12 cellular contexts compared by ENCODE assay signal in the genomic region with DNA sequence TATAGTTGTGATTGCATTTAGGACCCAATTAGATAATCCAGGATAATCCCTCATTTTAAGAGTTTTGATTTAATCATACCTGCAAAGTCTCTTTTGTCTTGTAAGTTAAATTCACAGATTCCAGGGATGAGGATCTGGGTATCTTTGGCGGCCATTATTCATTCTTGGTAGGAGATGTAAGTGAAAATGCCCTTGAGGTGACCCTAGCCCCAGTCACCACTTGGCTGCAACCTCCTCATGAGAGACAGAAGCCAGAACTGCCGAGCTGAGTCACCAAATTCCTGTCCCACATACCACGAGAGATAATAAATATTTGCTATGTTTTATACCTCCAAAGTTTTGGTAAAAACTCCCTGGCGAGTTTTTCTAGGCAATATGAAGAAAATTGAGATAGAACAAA.
A peak's percentile ranks its signal among the peaks of the same experiment; 100 is the strongest.
DNase-seq lines count a peak whose midpoint lies in the region; ATAC-seq and TF ChIP-seq lines count a peak whose summit lies in the region.
"Had no signal": no experiment of that assay in that cellular context is flagged by ENCODE, and none has a peak within 500 bp of the region (broad histone marks: within the 10 kb centered on the region; RNA-seq: fewer than 3 reads in every experiment).

No MANE protein-coding gene starts in this region.

- H4K20me1 ChIP-seq in SK-N-SH (ENCODE audit: insufficient read depth) = no peaks in the 10 kb centered on the region

- no peaks in the 10 kb centered on the region for H3K9me2 ChIP-seq in SK-N-SH

- WGBS in SK-N-SH (ENCODE audit: low lambda C conversion rate) = 16% methylated on average over 4 of the region's 4 CpGs
- 40 to 71% (median 55%) methylated on average over 4 of the region's 4 CpGs for WGBS in stomach, 5 donors

- no peak for TF ChIP-seq POLR2A in stomach (IDR thresholded peaks at IDR 0.05)

- POLR2A ChIA-PET in SK-N-SH (lab: Yijun Ruan, JAX) = no interaction called here

- TF ChIP-seq CTCF in SK-N-SH (IDR thresholded peaks at IDR 0.05) (no peak), foreskin keratinocyte (conservative IDR thresholded peaks at IDR 0.05) (no peak), stomach (IDR thresholded peaks at IDR 0.05) (no peak)

- no peak for TF ChIP-seq RAD21 in SK-N-SH (IDR thresholded peaks at IDR 0.05; ENCODE audit: low read length)

- CTCF ChIA-PET in SK-N-SH (lab: Yijun Ruan, JAX) = interaction anchor here (1.1 to 1.3 kb wide), 2 partner anchors 12 to 16 kb away, joined by 3 read pairs; no protein-coding TSS in a partner anchor

- H3F3A ChIP-seq in SK-N-SH (replicated peaks; ENCODE audit: insufficient read depth) = peaks cover 19% of the 10 kb centered on the region

- no peak overlapping the region for H3K4me3 ChIP-seq in SK-N-SH (ENCODE audit: low read depth in 2 of 2, low read length in 1 of 2)
- no peak overlapping the region for H3K4me3 ChIP-seq in skeletal muscle cell (ENCODE audit: low read depth, low read length)
- H3K4me3 ChIP-seq in stomach = no peak overlapping the region

- H3K79me2 ChIP-seq in SK-N-SH (ENCODE audit: insufficient read depth) = no peaks in the 10 kb centered on the region; the same call in 1 of the 2 replicates

- H3K4me1 ChIP-seq in SK-N-SH (ENCODE audit: control insufficient read depth in 1 of 2, insufficient read depth in 2 of 2, low read depth in 1 of 2, low read length in 1 of 2) = peaks cover 0 to 17% of the 10 kb centered on the region in 2 experiments; a peak in 3 of 4 replicates
- no peaks in the 10 kb centered on the region for H3K4me1 ChIP-seq in foreskin keratinocyte
- H3K4me1 ChIP-seq in stomach = peaks cover 0 to 11% (median 0%) of the 10 kb centered on the region in 4 donors

- peak; percentile 65 to 97 for TF ChIP-seq EP300 in SK-N-SH (IDR thresholded peaks at IDR 0.05; ENCODE audit: borderline replicate concordance in 1 of 2, low read depth in 1 of 2, low read length in 1 of 2)
- no peak for TF ChIP-seq EP300 in stomach (IDR thresholded peaks at IDR 0.05)

- H3K9ac ChIP-seq in SK-N-SH = no peak overlapping the region; the same call in 1 of the 2 replicates

- H3K9me3 ChIP-seq in SK-N-SH (no peaks in the 10 kb centered on the region), stomach (no peaks in the 10 kb centered on the region)

- H3K36me3 ChIP-seq in SK-N-SH (replicated peaks in 1 of 2; ENCODE audit: control insufficient read depth in 1 of 2, insufficient read depth in 2 of 2, low read length in 1 of 2) (no peaks in the 10 kb centered on the region), stomach (no peaks in the 10 kb centered on the region)
- H3K36me3 ChIP-seq: WERI-Rb-1 had no signal

- ATAC-seq in foreskin keratinocyte (peak; percentile 51), GM21367 (IDR thresholded peaks at IDR 0.05; ENCODE audit: unreplicated experiment) (no peak)
- ATAC-seq: activated T-cell treated with anti-CD3 and anti-CD28 coated beads, Interleukin-2, amount 50 U/mL, for 4 hours had no signal

- H3K27ac ChIP-seq in SK-N-SH (ENCODE audit: low read depth in 2 of 2, low read length in 1 of 2) (peak overlapping the region; percentile 78 to 80; a peak in 3 of 4 replicates), foreskin keratinocyte (no peak overlapping the region), stomach (no peak overlapping the region)
- H3K27ac ChIP-seq: WERI-Rb-1 had no signal

- H3K27me3 ChIP-seq in SK-N-SH (ENCODE audit: insufficient read depth) = no peaks in the 10 kb centered on the region
- H3K27me3 ChIP-seq in foreskin keratinocyte = no peaks in the 10 kb centered on the region
- H3K27me3 ChIP-seq in stomach = no peaks in the 10 kb centered on the region

- peak overlapping the region; percentile 9; the same call in 1 of the 2 replicates for H3K4me2 ChIP-seq in SK-N-SH

- peak; percentile 61 for DNase-seq in GM04504 (ENCODE audit: low read depth)
- no peak for DNase-seq in SK-N-SH
- peak; percentile 6 to 16 for DNase-seq in foreskin keratinocyte
- peak; percentile 47 for DNase-seq in skeletal muscle cell (ENCODE audit: low read depth)
- DNase-seq in stomach = no peak
- no peak for DNase-seq in NCI-H1417 (lab: John Stamatoyannopoulos, UW)
- DNase-seq in NCI-H345 (lab: John Stamatoyannopoulos, UW) = no peak
- DNase-seq: activated T-cell treated with anti-CD3 and anti-CD28 coated beads, Interleukin-2, amount 50 U/mL, for 4 hours; NCI-H1694 treated with DMSO at 0.1 percent for 48 hours; OCI-M1; WERI-Rb-1 had no signal

- no peak overlapping the region for H2AFZ ChIP-seq in SK-N-SH (ENCODE audit: low read depth)

- intact Hi-C loops in stomach (cut with DNase I; ENCODE audit: low total_unique reads) = no loop called here

TF ChIP-seq in SK-N-SH, 30 proteins besides CTCF, POLR2A, EP300 and RAD21 (continues in another document):
- peak; percentile 77 for TF ChIP-seq POLR2AphosphoS5 (IDR thresholded peaks at IDR 0.05; ENCODE audit: low read depth, low read length)
- peak; percentile 98 for TF ChIP-seq TEAD4 (IDR thresholded peaks at IDR 0.05; ENCODE audit: borderline replicate concordance, insufficient read depth)
- peak; percentile 100 for TF ChIP-seq RXRA (IDR thresholded peaks at IDR 0.05; ENCODE audit: borderline replicate concordance, low read depth)
- peak; percentile 90 for TF ChIP-seq FOXM1 (IDR thresholded peaks at IDR 0.05; ENCODE audit: low read depth)
- TF ChIP-seq JUND (IDR thresholded peaks at IDR 0.05) = peak; percentile 97
- TF ChIP-seq, protein P1, sequence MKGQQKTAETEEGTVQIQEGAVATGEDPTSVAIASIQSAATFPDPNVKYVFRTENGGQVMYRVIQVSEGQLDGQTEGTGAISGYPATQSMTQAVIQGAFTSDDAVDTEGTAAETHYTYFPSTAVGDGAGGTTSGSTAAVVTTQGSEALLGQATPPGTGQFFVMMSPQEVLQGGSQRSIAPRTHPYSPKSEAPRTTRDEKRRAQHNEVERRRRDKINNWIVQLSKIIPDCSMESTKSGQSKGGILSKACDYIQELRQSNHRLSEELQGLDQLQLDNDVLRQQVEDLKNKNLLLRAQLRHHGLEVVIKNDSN (IDR thresholded peaks at IDR 0.05; ENCODE audit: borderline replicate concordance, low read depth) = 0 out of 2 replicates have a peak, but pooled peaks have one; percentile 9
- TF ChIP-seq FOSL2 (IDR thresholded peaks at IDR 0.05; ENCODE audit: borderline replicate concordance, low read depth) = peak; percentile 95
- peak; percentile 87 for TF ChIP-seq YY1 (IDR thresholded peaks at IDR 0.05; ENCODE audit: low read depth)
- TF ChIP-seq, protein P2, sequence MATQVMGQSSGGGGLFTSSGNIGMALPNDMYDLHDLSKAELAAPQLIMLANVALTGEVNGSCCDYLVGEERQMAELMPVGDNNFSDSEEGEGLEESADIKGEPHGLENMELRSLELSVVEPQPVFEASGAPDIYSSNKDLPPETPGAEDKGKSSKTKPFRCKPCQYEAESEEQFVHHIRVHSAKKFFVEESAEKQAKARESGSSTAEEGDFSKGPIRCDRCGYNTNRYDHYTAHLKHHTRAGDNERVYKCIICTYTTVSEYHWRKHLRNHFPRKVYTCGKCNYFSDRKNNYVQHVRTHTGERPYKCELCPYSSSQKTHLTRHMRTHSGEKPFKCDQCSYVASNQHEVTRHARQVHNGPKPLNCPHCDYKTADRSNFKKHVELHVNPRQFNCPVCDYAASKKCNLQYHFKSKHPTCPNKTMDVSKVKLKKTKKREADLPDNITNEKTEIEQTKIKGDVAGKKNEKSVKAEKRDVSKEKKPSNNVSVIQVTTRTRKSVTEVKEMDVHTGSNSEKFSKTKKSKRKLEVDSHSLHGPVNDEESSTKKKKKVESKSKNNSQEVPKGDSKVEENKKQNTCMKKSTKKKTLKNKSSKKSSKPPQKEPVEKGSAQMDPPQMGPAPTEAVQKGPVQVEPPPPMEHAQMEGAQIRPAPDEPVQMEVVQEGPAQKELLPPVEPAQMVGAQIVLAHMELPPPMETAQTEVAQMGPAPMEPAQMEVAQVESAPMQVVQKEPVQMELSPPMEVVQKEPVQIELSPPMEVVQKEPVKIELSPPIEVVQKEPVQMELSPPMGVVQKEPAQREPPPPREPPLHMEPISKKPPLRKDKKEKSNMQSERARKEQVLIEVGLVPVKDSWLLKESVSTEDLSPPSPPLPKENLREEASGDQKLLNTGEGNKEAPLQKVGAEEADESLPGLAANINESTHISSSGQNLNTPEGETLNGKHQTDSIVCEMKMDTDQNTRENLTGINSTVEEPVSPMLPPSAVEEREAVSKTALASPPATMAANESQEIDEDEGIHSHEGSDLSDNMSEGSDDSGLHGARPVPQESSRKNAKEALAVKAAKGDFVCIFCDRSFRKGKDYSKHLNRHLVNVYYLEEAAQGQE (IDR thresholded peaks at IDR 0.05; ENCODE audit: low read depth, low read length) = peak; percentile 55; the same call in 1 of the 2 replicates
- peak; percentile 84; the same call in 1 of the 2 replicates for TF ChIP-seq MEF2A (IDR thresholded peaks at IDR 0.05; ENCODE audit: borderline replicate concordance, low read depth)
- TF ChIP-seq, protein P3, sequence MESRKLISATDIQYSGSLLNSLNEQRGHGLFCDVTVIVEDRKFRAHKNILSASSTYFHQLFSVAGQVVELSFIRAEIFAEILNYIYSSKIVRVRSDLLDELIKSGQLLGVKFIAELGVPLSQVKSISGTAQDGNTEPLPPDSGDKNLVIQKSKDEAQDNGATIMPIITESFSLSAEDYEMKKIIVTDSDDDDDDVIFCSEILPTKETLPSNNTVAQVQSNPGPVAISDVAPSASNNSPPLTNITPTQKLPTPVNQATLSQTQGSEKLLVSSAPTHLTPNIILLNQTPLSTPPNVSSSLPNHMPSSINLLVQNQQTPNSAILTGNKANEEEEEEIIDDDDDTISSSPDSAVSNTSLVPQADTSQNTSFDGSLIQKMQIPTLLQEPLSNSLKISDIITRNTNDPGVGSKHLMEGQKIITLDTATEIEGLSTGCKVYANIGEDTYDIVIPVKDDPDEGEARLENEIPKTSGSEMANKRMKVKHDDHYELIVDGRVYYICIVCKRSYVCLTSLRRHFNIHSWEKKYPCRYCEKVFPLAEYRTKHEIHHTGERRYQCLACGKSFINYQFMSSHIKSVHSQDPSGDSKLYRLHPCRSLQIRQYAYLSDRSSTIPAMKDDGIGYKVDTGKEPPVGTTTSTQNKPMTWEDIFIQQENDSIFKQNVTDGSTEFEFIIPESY (IDR thresholded peaks at IDR 0.05; ENCODE audit: borderline replicate concordance, low read depth) = peak; percentile 82; the same call in 1 of the 2 replicates
- no peak for TF ChIP-seq SMC3 (IDR thresholded peaks at IDR 0.05; ENCODE audit: low read depth, low read length)
- TF ChIP-seq GABPA (IDR thresholded peaks at IDR 0.05; ENCODE audit: low read depth) = peak; percentile 16; the same call in 1 of the 2 replicates
- peak; percentile 99 for TF ChIP-seq TCF12 (IDR thresholded peaks at IDR 0.05)
- TF ChIP-seq RCOR1 (IDR thresholded peaks at IDR 0.05; ENCODE audit: low read length) = no peak

Comparison
In these comparisons a context has a peak if more than half of its experiments do, and no peak if none do; other contexts are left out.
1. DNase-seq: peak in GM04504 (single experiment), foreskin keratinocyte (2 of 2) and skeletal muscle cell (single experiment); none in SK-N-SH (single experiment), stomach (single experiment), NCI-H1417 (0 of 3) and NCI-H345 (single experiment).
2. H3K27ac ChIP-seq: peak in SK-N-SH (2 of 2); none in foreskin keratinocyte (single experiment) and stomach (0 of 5).